In the genomic region with DNA sequence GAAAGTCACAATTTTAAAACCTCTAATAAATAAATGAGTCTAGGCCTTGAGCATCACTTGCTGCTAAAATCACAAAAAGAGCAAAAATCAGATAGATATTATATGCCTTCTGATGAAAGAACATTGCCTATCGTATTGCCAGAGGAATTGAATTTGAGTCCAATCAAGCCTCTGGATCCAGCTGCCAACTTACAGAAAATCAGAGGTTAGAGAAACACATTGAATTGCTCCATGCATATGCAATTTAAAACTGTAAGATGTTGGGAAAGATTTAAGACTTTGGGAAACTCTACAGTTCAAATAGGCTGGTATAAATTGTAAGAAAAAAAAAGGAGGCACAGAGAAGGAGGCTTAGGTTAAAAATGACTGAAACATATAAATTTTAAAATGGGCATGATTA, we compare ENCODE assay signal across 34 cellular contexts.
DNase-seq lines count a peak whose midpoint lies in the region; ATAC-seq lines count a peak whose summit lies in the region.
"Had no signal": no experiment of that assay in that cellular context is flagged by ENCODE, and none has a peak within 500 bp of the region (broad histone marks: within the 10 kb centered on the region; RNA-seq: fewer than 3 reads in every experiment).

No MANE protein-coding gene starts in this region.

- H3K9ac ChIP-seq in Karpas-422 (ENCODE audit: low read length), result no peak overlapping the region
- no peak overlapping the region for H3K9ac ChIP-seq in adipocyte (ENCODE audit: low read length)
- H3K9ac ChIP-seq: BLaER1; BLaER1 treated with 17β-estradiol and CSF1 and Interleukin-3, amounts not matched to agents 10 nM and 100 nM had no signal

- no peaks in the 10 kb centered on the region for H3K27me3 ChIP-seq in Karpas-422 (ENCODE audit: low read length)
- no peaks in the 10 kb centered on the region for H3K27me3 ChIP-seq in adipocyte (replicated peaks; ENCODE audit: control insufficient read depth, insufficient read depth, low read length)
- H3K27me3 ChIP-seq: BE2C; BLaER1; BLaER1 treated with 17β-estradiol and CSF1 and Interleukin-3, amounts not matched to agents 10 nM and 100 nM had no signal

- DNase-seq in NCI-H2171 treated with DMSO at 0.1 percent for 48 hours (lab: John Stamatoyannopoulos, UW) (peak; percentile 66), NCI-H2171 (lab: John Stamatoyannopoulos, UW) (no peak), Karpas-422 (peak; percentile 35), adipocyte (ENCODE audit: low read depth) (peak; percentile 62), fibroblast of gingiva (ENCODE audit: low read depth) (peak; percentile 79), cerebellar nuclear complex (lab: John Stamatoyannopoulos, UW) (no peak)
- no peak for DNase-seq in activated CD4-positive, alpha-beta memory T cell treated with anti-CD3 and anti-CD28 coated beads, Interleukin-2, amount 10 ng/mL, durations not matched to agents 7 days and 5 days
- DNase-seq: 8988T; ACHN; AML-193; BE2C; C1 segment of cervical spinal cord; Caco-2; Calu3; CD4-positive, alpha-beta memory T cell; CD4-positive, alpha-beta T cell; CD4-positive, CD25-positive, alpha-beta regulatory T cell; CD8-positive, alpha-beta memory T cell; CD8-positive, alpha-beta T cell; COR-L47; DMS153; DMS53; DMS79; DMS79 treated with DMSO at 0.1 percent for 48 hours; DND-41; EL had no signal

- H3K36me3 ChIP-seq in Karpas-422 (ENCODE audit: insufficient read depth, low read length) (no peaks in the 10 kb centered on the region), adipocyte (ENCODE audit: control insufficient read depth, insufficient read depth, low read length, severe bottlenecking) (no peaks in the 10 kb centered on the region)
- H3K36me3 ChIP-seq: BE2C; BLaER1; BLaER1 treated with 17β-estradiol and CSF1 and Interleukin-3, amounts not matched to agents 10 nM and 100 nM had no signal

- H3K27ac Mint-ChIP-seq in activated CD4-positive, alpha-beta memory T cell treated with anti-CD3 and anti-CD28 coated beads, Interleukin-2, amount 10 ng/mL, durations not matched to agents 7 days and 5 days, result no peak overlapping the region
- H3K27ac Mint-ChIP-seq: B cell; CD14-positive monocyte; CD4-positive, alpha-beta memory T cell; CD4-positive, alpha-beta T cell; CD4-positive, CD25-positive, alpha-beta regulatory T cell; CD8-positive, alpha-beta memory T cell; CD8-positive, alpha-beta T cell had no signal

- peaks cover 7% of the 10 kb centered on the region for H3K27me3 Mint-ChIP-seq in activated CD4-positive, alpha-beta memory T cell treated with anti-CD3 and anti-CD28 coated beads, Interleukin-2, amount 10 ng/mL, durations not matched to agents 7 days and 5 days
- H3K27me3 Mint-ChIP-seq: CD4-positive, alpha-beta T cell had no signal

- H3K4me1 Mint-ChIP-seq in activated CD4-positive, alpha-beta memory T cell treated with anti-CD3 and anti-CD28 coated beads, Interleukin-2, amount 10 ng/mL, durations not matched to agents 7 days and 5 days, result no peaks in the 10 kb centered on the region
- H3K4me1 Mint-ChIP-seq: B cell; CD4-positive, alpha-beta memory T cell; CD4-positive, CD25-positive, alpha-beta regulatory T cell; CD8-positive, alpha-beta memory T cell had no signal

- H3K36me3 Mint-ChIP-seq in activated CD4-positive, alpha-beta memory T cell treated with anti-CD3 and anti-CD28 coated beads, Interleukin-2, amount 10 ng/mL, durations not matched to agents 7 days and 5 days (ENCODE audit: low read depth), result no peaks in the 10 kb centered on the region
- H3K36me3 Mint-ChIP-seq: CD14-positive monocyte; CD4-positive, alpha-beta memory T cell; CD4-positive, CD25-positive, alpha-beta regulatory T cell; CD8-positive, alpha-beta memory T cell; CD8-positive, alpha-beta T cell had no signal

- H3K9me2 ChIP-seq in Karpas-422 (replicated peaks; ENCODE audit: insufficient read depth, low read length), result no peaks in the 10 kb centered on the region

- CTCF ChIA-PET in activated CD4-positive, alpha-beta memory T cell treated with anti-CD3 and anti-CD28 coated beads, Interleukin-2, amount 10 ng/mL, durations not matched to agents 7 days and 5 days (lab: Charles Lee), result interaction anchor here (1.2 kb wide), 1 partner anchor 12 kb away, joined by 3 read pairs; no protein-coding TSS in a partner anchor

- H3K9me3 Mint-ChIP-seq in activated CD4-positive, alpha-beta memory T cell treated with anti-CD3 and anti-CD28 coated beads, Interleukin-2, amount 10 ng/mL, durations not matched to agents 7 days and 5 days, result no peaks in the 10 kb centered on the region
- H3K9me3 Mint-ChIP-seq: CD4-positive, alpha-beta T cell; CD4-positive, CD25-positive, alpha-beta regulatory T cell; CD8-positive, alpha-beta memory T cell; CD8-positive, alpha-beta T cell had no signal

- no peaks in the 10 kb centered on the region for H3K4me1 ChIP-seq in Karpas-422 (ENCODE audit: low read length)
- peaks cover 12% of the 10 kb centered on the region for H3K4me1 ChIP-seq in adipocyte (ENCODE audit: control insufficient read depth, insufficient read depth, low read length)
- H3K4me1 ChIP-seq: A549; BE2C; BLaER1; BLaER1 treated with 17β-estradiol and CSF1 and Interleukin-3, amounts not matched to agents 10 nM and 100 nM; Caco-2 had no signal

- H3K4me2 ChIP-seq in Karpas-422 (ENCODE audit: low read depth, low read length, poor library complexity, severe bottlenecking), result no peak overlapping the region
- H3K4me2 ChIP-seq: A549; BLaER1; BLaER1 treated with 17β-estradiol and CSF1 and Interleukin-3, amounts not matched to agents 10 nM and 100 nM had no signal

- POLR2A ChIA-PET in activated CD4-positive, alpha-beta memory T cell treated with anti-CD3 and anti-CD28 coated beads, Interleukin-2, amount 10 ng/mL, durations not matched to agents 7 days and 5 days (lab: Charles Lee), result no interaction called here

- H3K4me3 Mint-ChIP-seq in activated CD4-positive, alpha-beta memory T cell treated with anti-CD3 and anti-CD28 coated beads, Interleukin-2, amount 10 ng/mL, durations not matched to agents 7 days and 5 days, result no peak overlapping the region
- H3K4me3 Mint-ChIP-seq: B cell; CD14-positive monocyte; CD4-positive, alpha-beta memory T cell; CD4-positive, alpha-beta T cell; CD4-positive, CD25-positive, alpha-beta regulatory T cell; CD8-positive, alpha-beta memory T cell; CD8-positive, alpha-beta T cell had no signal

- H4K20me1 ChIP-seq in Karpas-422 (ENCODE audit: insufficient read depth, low read depth, low read length), result no peaks in the 10 kb centered on the region
- H4K20me1 ChIP-seq: BLaER1; BLaER1 treated with 17β-estradiol and CSF1 and Interleukin-3, amounts not matched to agents 10 nM and 100 nM had no signal

- no peaks in the 10 kb centered on the region for H3K9me3 ChIP-seq in Karpas-422 (ENCODE audit: low read length)
- H3K9me3 ChIP-seq in adipocyte (ENCODE audit: control insufficient read depth, low read length), result no peaks in the 10 kb centered on the region
- H3K9me3 ChIP-seq: A549, BE2C, BLaER1, Caco-2 had no signal

- no peak overlapping the region for H3K27ac ChIP-seq in Karpas-422 (ENCODE audit: low read length)
- H3K27ac ChIP-seq: 22Rv1; A549; BLaER1; BLaER1 treated with 17β-estradiol and CSF1 and Interleukin-3, amounts not matched to agents 10 nM and 100 nM; C4-2B had no signal

- no peak for ATAC-seq in HG03039 (IDR thresholded peaks at IDR 0.05; ENCODE audit: unreplicated experiment)
- ATAC-seq: A549; CD8-positive, alpha-beta T cell had no signal

- H3K4me3 ChIP-seq in Karpas-422 (ENCODE audit: low read length), result no peak overlapping the region
- H3K4me3 ChIP-seq in adipocyte (ENCODE audit: low read length), result no peak overlapping the region
- H3K4me3 ChIP-seq: A549; BLaER1; BLaER1 treated with 17β-estradiol and CSF1 and Interleukin-3, amounts not matched to agents 10 nM and 100 nM had no signal

- no peak overlapping the region for H2AFZ ChIP-seq in Karpas-422 (ENCODE audit: low read length)

- H3K79me2 ChIP-seq in Karpas-422 (ENCODE audit: low read length), result no peaks in the 10 kb centered on the region

Comparison
In these comparisons a context has a peak if more than half of its experiments do, and no peak if none do; other contexts are left out.
1. DNase-seq: peak in NCI-H2171 treated with DMSO at 0.1 percent for 48 hours (single experiment), Karpas-422 (single experiment), adipocyte (single experiment) and fibroblast of gingiva (single experiment); none in NCI-H2171 (single experiment), cerebellar nuclear complex (0 of 2) and activated CD4-positive, alpha-beta memory T cell treated with anti-CD3 and anti-CD28 coated beads, Interleukin-2, amount 10 ng/mL, durations not matched to agents 7 days and 5 days (single experiment).